Comparison of ENCODE assay signal across 14 cellular contexts in genomic region chr18:58580623-58581022, GRCh38. TPM values are rescaled to one million over a fixed set of nuclear protein-coding genes. Genes with fewer than 3 reads are reported as not detected.
DNase-seq lines count a peak whose midpoint lies in the region; ATAC-seq and TF ChIP-seq lines count a peak whose summit lies in the region.
"Had no signal": no experiment of that assay in that cellular context is flagged by ENCODE, and none has a peak within 500 bp of the region (broad histone marks: within the 10 kb centered on the region; RNA-seq: fewer than 3 reads in every experiment).

No MANE protein-coding gene starts in this region.

- peaks cover 3% of the 10 kb centered on the region for H3K4me1 ChIP-seq in NT2/D1 (ENCODE audit: insufficient read depth, insufficient read length)
- peaks cover 58% of the 10 kb centered on the region for H3K4me1 ChIP-seq in osteoblast (ENCODE audit: insufficient read depth, low read length)
- H3K4me1 ChIP-seq: gastroesophageal sphincter had no signal

- peaks cover 33% of the 10 kb centered on the region for H3K79me2 ChIP-seq in osteoblast (ENCODE audit: insufficient read depth, low read length)

- peaks cover 2% of the 10 kb centered on the region in 2 donors for H3K9me3 Mint-ChIP-seq in stimulated activated naive B cell treated with anti-CD40 and anti-IgM and Interleukin-4, amounts not matched to agents 10 μg/mL and 1 μg/mL and 100 μg/mL, for 72 hours
- H3K9me3 Mint-ChIP-seq: activated CD4-positive, alpha-beta T cell treated with anti-CD3 and anti-CD28 coated beads, Interleukin-2, amount 10 ng/mL, durations not matched to agents 24 days and 14 days had no signal

- no peak overlapping the region for H3K4me3 Mint-ChIP-seq in stimulated activated naive B cell treated with anti-CD40 and anti-IgM and Interleukin-4, amounts not matched to agents 10 μg/mL and 1 μg/mL and 100 μg/mL, for 72 hours
- H3K4me3 Mint-ChIP-seq: activated CD4-positive, alpha-beta T cell treated with anti-CD3 and anti-CD28 coated beads, Interleukin-2, amount 10 ng/mL, durations not matched to agents 24 days and 14 days had no signal

- peak overlapping the region; percentile 86 for H3K4me2 ChIP-seq in osteoblast (ENCODE audit: insufficient read depth, low read length)

- H3K4me1 Mint-ChIP-seq in stimulated activated naive B cell treated with anti-CD40 and anti-IgM and Interleukin-4, amounts not matched to agents 10 μg/mL and 1 μg/mL and 100 μg/mL, for 72 hours = peaks cover 17 to 38% of the 10 kb centered on the region in 2 donors

- DNase-seq in ELR (ENCODE audit: low read depth) (peak; percentile 45), NT2/D1 (ENCODE audit: low read depth, low spot score) (peak; percentile 68), epithelial cell of proximal tubule (ENCODE audit: low read depth) (no peak), osteoblast (ENCODE audit: insufficient read length, low spot score, missing footprints) (no peak), UCSD-AML1 (lab: John Stamatoyannopoulos, UW; ENCODE audit: unreplicated experiment) (no peak)
- DNase-seq in stimulated activated naive B cell treated with anti-CD40 and anti-IgM and Interleukin-4, amounts not matched to agents 10 μg/mL and 1 μg/mL and 100 μg/mL, for 72 hours = no peak
- DNase-seq in activated CD4-positive, CD25-positive, alpha-beta regulatory T cell treated with anti-CD3 and anti-CD28 coated beads, Interleukin-2, amount 50 U/mL, for 72 hours = no peak
- DNase-seq in stimulated activated naive CD4-positive, alpha-beta T cell (lab: John Stamatoyannopoulos, UW) = no peak
- DNase-seq: activated CD4-positive, alpha-beta T cell treated with anti-CD3 and anti-CD28 coated beads, Interleukin-2, amount 10 ng/mL, durations not matched to agents 24 days and 14 days; activated gamma-delta T cell treated with Interleukin-2 at 50 U/mL for 16 hours; DMS153; NCI-H524 treated with DMSO at 0.1 percent for 48 hours; nucleus accumbens had no signal

- H3K36me3 Mint-ChIP-seq in stimulated activated naive B cell treated with anti-CD40 and anti-IgM and Interleukin-4, amounts not matched to agents 10 μg/mL and 1 μg/mL and 100 μg/mL, for 72 hours = no peaks in the 10 kb centered on the region

- H3K27me3 ChIP-seq in NT2/D1 (ENCODE audit: insufficient read depth, insufficient read length) = no peaks in the 10 kb centered on the region
- no peaks in the 10 kb centered on the region for H3K27me3 ChIP-seq in osteoblast (ENCODE audit: insufficient read depth, low read length)

- TF ChIP-seq CTCF in epithelial cell of proximal tubule (conservative IDR thresholded peaks at IDR 0.05; ENCODE audit: low read depth, low read length) = peak; percentile 21
- peak; percentile 8 for TF ChIP-seq CTCF in osteoblast (IDR thresholded peaks at IDR 0.05; ENCODE audit: extremely low read depth, low read depth, low read length)

- no peaks in the 10 kb centered on the region for H3K36me3 ChIP-seq in NT2/D1 (ENCODE audit: insufficient read depth, insufficient read length, low read length)
- H3K36me3 ChIP-seq in osteoblast (ENCODE audit: insufficient read depth, low read length) = peaks cover under 1% of the 10 kb centered on the region
- H3K36me3 ChIP-seq: gastroesophageal sphincter had no signal

- peaks cover 2% of the 10 kb centered on the region for H4K20me1 ChIP-seq in osteoblast (ENCODE audit: insufficient read depth, low read length)

- H3K9me3 ChIP-seq in NT2/D1 (ENCODE audit: insufficient read depth, low read length) (no peaks in the 10 kb centered on the region), osteoblast (ENCODE audit: low read depth, low read length) (no peaks in the 10 kb centered on the region)
- H3K9me3 ChIP-seq: gastroesophageal sphincter had no signal

- H3K9ac ChIP-seq in NT2/D1 (ENCODE audit: insufficient read length, low read depth) = no peak overlapping the region

- H3K27ac ChIP-seq in osteoblast (ENCODE audit: low read depth, low read length) = peak overlapping the region; percentile 97
- H3K27ac ChIP-seq: gastroesophageal sphincter had no signal

- ATAC-seq in stimulated activated naive B cell treated with anti-CD40 and anti-IgM and Interleukin-4, amounts not matched to agents 10 μg/mL and 1 μg/mL and 100 μg/mL, for 72 hours (replicated peaks) = no peak
- ATAC-seq: gastroesophageal sphincter had no signal

- H3K4me3 ChIP-seq in NT2/D1 (ENCODE audit: insufficient read length, low read depth) = no peak overlapping the region
- no peak overlapping the region for H3K4me3 ChIP-seq in epithelial cell of proximal tubule (ENCODE audit: low read depth, low read length)
- peak overlapping the region; percentile 4 for H3K4me3 ChIP-seq in osteoblast (ENCODE audit: insufficient read depth, low read length)
- H3K4me3 ChIP-seq: gastroesophageal sphincter had no signal

- no peak overlapping the region for H3K27ac Mint-ChIP-seq in stimulated activated naive B cell treated with anti-CD40 and anti-IgM and Interleukin-4, amounts not matched to agents 10 μg/mL and 1 μg/mL and 100 μg/mL, for 72 hours
- H3K27ac Mint-ChIP-seq: activated CD4-positive, alpha-beta T cell treated with anti-CD3 and anti-CD28 coated beads, Interleukin-2, amount 10 ng/mL, durations not matched to agents 24 days and 14 days had no signal

- no peaks in the 10 kb centered on the region for H3K27me3 Mint-ChIP-seq in stimulated activated naive B cell treated with anti-CD40 and anti-IgM and Interleukin-4, amounts not matched to agents 10 μg/mL and 1 μg/mL and 100 μg/mL, for 72 hours

- H2AFZ ChIP-seq in osteoblast (ENCODE audit: low read length) = no peak overlapping the region

RNA-seq across cellular contexts. Expression of gene ALPK2, which starts 48.3 kb away (rescaled TPM):
- total RNA-seq in epithelial cell of proximal tubule (5.1 and 5.9 TPM in 2 replicates), osteoblast (255 and 262 TPM in 2 replicates)

Comparison
In these comparisons a context has a peak if more than half of its experiments do, and no peak if none do; other contexts are left out.
1. DNase-seq: peak in ELR (single experiment) and NT2/D1 (single experiment); none in epithelial cell of proximal tubule (single experiment), osteoblast (single experiment), UCSD-AML1 (single experiment), stimulated activated naive B cell treated with anti-CD40 and anti-IgM and Interleukin-4, amounts not matched to agents 10 μg/mL and 1 μg/mL and 100 μg/mL, for 72 hours (single experiment), activated CD4-positive, CD25-positive, alpha-beta regulatory T cell treated with anti-CD3 and anti-CD28 coated beads, Interleukin-2, amount 50 U/mL, for 72 hours (single experiment) and stimulated activated naive CD4-positive, alpha-beta T cell (0 of 6).
2. RNA of gene ALPK2, which starts 48.3 kb away (total RNA-seq): 255 to 262 TPM in osteoblast; 5.1 to 5.9 TPM in epithelial cell of proximal tubule; every median in the first group is over 10 times any median in the second.